Comparison of ENCODE assay signal across 1 cellular context in the genomic region with DNA sequence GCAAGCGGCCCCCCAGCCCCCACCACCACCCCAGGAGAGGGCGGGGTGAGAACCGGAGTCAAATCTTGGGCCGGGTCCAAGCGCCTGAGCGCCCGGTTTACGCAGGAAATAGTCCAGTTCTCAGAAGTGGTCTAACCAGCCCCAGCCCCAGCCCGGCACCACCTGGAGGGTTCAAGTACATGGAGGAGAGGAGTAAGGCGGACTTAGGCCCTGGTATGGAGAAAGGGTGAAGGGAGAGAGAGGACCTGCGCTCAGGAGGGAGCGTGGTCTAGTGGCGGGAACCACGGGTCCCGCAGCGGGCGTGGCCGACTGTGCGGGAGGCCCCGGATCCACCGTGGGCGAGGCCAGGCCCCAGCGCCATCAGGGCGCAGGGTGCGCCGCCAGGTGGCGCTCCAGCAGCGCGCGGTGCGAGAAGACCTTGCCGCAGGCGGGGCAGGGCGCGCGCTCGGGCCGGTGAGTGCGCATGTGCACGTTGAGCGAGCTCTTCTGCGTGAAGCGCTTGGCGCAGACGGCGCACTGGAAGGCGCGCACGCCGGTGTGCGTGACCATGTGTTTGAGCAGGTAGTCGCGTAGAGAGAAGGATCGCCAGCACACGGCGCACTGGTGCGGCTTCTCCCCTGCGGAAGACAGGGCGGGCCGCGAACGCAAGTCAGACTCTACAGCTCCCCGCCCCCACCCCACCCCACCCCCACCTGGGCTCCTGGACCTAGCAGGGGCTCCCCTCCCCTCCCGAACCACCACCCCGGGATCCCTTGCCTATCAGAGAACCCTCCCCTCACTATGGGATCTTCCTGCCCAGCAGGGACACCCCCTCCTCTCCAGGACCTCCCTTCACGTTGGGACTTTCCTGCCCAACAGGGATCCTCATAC.
TF ChIP-seq lines count a peak whose summit lies in the region.

No MANE protein-coding gene starts in this region.

TF ChIP-seq in K562, 482 proteins besides CTCF, POLR2A, EP300 and RAD21 (continued from another document):
- TF ChIP-seq, protein P1, sequence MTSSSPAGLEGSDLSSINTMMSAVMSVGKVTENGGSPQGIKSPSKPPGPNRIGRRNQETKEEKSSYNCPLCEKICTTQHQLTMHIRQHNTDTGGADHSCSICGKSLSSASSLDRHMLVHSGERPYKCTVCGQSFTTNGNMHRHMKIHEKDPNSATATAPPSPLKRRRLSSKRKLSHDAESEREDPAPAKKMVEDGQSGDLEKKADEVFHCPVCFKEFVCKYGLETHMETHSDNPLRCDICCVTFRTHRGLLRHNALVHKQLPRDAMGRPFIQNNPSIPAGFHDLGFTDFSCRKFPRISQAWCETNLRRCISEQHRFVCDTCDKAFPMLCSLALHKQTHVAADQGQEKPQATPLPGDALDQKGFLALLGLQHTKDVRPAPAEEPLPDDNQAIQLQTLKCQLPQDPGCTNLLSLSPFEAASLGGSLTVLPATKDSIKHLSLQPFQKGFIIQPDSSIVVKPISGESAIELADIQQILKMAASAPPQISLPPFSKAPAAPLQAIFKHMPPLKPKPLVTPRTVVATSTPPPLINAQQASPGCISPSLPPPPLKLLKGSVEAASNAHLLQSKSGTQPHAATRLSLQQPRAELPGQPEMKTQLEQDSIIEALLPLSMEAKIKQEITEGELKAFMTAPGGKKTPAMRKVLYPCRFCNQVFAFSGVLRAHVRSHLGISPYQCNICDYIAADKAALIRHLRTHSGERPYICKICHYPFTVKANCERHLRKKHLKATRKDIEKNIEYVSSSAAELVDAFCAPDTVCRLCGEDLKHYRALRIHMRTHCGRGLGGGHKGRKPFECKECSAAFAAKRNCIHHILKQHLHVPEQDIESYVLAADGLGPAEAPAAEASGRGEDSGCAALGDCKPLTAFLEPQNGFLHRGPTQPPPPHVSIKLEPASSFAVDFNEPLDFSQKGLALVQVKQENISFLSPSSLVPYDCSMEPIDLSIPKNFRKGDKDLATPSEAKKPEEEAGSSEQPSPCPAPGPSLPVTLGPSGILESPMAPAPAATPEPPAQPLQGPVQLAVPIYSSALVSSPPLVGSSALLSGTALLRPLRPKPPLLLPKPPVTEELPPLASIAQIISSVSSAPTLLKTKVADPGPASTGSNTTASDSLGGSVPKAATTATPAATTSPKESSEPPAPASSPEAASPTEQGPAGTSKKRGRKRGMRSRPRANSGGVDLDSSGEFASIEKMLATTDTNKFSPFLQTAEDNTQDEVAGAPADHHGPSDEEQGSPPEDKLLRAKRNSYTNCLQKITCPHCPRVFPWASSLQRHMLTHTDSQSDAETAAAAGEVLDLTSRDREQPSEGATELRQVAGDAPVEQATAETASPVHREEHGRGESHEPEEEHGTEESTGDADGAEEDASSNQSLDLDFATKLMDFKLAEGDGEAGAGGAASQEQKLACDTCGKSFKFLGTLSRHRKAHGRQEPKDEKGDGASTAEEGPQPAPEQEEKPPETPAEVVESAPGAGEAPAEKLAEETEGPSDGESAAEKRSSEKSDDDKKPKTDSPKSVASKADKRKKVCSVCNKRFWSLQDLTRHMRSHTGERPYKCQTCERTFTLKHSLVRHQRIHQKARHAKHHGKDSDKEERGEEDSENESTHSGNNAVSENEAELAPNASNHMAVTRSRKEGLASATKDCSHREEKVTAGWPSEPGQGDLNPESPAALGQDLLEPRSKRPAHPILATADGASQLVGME (CRISPR knock-in tag; IDR thresholded peaks at IDR 0.05): 0 out of 2 replicates have a peak, but pooled peaks have one; percentile 27
- no peak for TF ChIP-seq SNRNP70 (optimal IDR thresholded peaks at IDR 0.05; ENCODE audit: low read depth, low read length)
- TF ChIP-seq ELF2 (CRISPR knock-in tag; IDR thresholded peaks at IDR 0.05): no peak
- TF ChIP-seq, protein P2, sequence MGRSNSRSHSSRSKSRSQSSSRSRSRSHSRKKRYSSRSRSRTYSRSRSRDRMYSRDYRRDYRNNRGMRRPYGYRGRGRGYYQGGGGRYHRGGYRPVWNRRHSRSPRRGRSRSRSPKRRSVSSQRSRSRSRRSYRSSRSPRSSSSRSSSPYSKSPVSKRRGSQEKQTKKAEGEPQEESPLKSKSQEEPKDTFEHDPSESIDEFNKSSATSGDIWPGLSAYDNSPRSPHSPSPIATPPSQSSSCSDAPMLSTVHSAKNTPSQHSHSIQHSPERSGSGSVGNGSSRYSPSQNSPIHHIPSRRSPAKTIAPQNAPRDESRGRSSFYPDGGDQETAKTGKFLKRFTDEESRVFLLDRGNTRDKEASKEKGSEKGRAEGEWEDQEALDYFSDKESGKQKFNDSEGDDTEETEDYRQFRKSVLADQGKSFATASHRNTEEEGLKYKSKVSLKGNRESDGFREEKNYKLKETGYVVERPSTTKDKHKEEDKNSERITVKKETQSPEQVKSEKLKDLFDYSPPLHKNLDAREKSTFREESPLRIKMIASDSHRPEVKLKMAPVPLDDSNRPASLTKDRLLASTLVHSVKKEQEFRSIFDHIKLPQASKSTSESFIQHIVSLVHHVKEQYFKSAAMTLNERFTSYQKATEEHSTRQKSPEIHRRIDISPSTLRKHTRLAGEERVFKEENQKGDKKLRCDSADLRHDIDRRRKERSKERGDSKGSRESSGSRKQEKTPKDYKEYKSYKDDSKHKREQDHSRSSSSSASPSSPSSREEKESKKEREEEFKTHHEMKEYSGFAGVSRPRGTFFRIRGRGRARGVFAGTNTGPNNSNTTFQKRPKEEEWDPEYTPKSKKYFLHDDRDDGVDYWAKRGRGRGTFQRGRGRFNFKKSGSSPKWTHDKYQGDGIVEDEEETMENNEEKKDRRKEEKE (IDR thresholded peaks at IDR 0.05; ENCODE audit: borderline replicate concordance in 1 of 2, control insufficient read depth in 1 of 2, low read depth in 2 of 2, low read length in 1 of 2): no peak
- TF ChIP-seq CREM (IDR thresholded peaks at IDR 0.05; ENCODE audit: low read depth): peak; percentile 63; the same call in 1 of the 2 replicates
- TF ChIP-seq, protein P3, sequence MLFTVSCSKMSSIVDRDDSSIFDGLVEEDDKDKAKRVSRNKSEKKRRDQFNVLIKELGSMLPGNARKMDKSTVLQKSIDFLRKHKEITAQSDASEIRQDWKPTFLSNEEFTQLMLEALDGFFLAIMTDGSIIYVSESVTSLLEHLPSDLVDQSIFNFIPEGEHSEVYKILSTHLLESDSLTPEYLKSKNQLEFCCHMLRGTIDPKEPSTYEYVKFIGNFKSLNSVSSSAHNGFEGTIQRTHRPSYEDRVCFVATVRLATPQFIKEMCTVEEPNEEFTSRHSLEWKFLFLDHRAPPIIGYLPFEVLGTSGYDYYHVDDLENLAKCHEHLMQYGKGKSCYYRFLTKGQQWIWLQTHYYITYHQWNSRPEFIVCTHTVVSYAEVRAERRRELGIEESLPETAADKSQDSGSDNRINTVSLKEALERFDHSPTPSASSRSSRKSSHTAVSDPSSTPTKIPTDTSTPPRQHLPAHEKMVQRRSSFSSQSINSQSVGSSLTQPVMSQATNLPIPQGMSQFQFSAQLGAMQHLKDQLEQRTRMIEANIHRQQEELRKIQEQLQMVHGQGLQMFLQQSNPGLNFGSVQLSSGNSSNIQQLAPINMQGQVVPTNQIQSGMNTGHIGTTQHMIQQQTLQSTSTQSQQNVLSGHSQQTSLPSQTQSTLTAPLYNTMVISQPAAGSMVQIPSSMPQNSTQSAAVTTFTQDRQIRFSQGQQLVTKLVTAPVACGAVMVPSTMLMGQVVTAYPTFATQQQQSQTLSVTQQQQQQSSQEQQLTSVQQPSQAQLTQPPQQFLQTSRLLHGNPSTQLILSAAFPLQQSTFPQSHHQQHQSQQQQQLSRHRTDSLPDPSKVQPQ (CRISPR knock-in tag; IDR thresholded peaks at IDR 0.05; ENCODE audit: borderline replicate concordance): no peak
- no peak for TF ChIP-seq ZSCAN32 (CRISPR knock-in tag; IDR thresholded peaks at IDR 0.05)
- no peak for TF ChIP-seq ETV1 (tag; conservative IDR thresholded peaks at IDR 0.05; ENCODE audit: low read depth)
- no peak for TF ChIP-seq CBX5 (IDR thresholded peaks at IDR 0.05; ENCODE audit: borderline replicate concordance, low read depth)
- no peak for TF ChIP-seq NR2F6 (CRISPR knock-in tag; IDR thresholded peaks at IDR 0.05)
- TF ChIP-seq, protein P4, sequence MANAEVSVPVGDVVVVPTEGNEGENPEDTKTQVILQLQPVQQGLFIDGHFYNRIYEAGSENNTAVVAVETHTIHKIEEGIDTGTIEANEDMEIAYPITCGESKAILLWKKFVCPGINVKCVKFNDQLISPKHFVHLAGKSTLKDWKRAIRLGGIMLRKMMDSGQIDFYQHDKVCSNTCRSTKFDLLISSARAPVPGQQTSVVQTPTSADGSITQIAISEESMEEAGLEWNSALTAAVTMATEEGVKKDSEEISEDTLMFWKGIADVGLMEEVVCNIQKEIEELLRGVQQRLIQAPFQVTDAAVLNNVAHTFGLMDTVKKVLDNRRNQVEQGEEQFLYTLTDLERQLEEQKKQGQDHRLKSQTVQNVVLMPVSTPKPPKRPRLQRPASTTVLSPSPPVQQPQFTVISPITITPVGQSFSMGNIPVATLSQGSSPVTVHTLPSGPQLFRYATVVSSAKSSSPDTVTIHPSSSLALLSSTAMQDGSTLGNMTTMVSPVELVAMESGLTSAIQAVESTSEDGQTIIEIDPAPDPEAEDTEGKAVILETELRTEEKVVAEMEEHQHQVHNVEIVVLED (CRISPR knock-in tag; IDR thresholded peaks at IDR 0.05): peak; percentile 93
- peak; percentile 65; the same call in 1 of the 2 replicates for TF ChIP-seq ERF (CRISPR knock-in tag; IDR thresholded peaks at IDR 0.05)
- TF ChIP-seq, protein P5, sequence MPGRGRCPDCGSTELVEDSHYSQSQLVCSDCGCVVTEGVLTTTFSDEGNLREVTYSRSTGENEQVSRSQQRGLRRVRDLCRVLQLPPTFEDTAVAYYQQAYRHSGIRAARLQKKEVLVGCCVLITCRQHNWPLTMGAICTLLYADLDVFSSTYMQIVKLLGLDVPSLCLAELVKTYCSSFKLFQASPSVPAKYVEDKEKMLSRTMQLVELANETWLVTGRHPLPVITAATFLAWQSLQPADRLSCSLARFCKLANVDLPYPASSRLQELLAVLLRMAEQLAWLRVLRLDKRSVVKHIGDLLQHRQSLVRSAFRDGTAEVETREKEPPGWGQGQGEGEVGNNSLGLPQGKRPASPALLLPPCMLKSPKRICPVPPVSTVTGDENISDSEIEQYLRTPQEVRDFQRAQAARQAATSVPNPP (IDR thresholded peaks at IDR 0.05; ENCODE audit: borderline replicate concordance, insufficient read depth, insufficient read length): no peak
- TF ChIP-seq POLR2AphosphoS2 (IDR thresholded peaks at IDR 0.05; ENCODE audit: low read length): no peak
- peak; percentile 97 for TF ChIP-seq HNRNPLL (IDR thresholded peaks at IDR 0.05; ENCODE audit: low read depth, low read length, poor library complexity, severe bottlenecking)
- TF ChIP-seq KAT8 (IDR thresholded peaks at IDR 0.05; ENCODE audit: low read depth): no peak
- TF ChIP-seq SMAD4 (CRISPR knock-in tag; conservative IDR thresholded peaks at IDR 0.05): peak; percentile 54
- no peak for TF ChIP-seq NELFE (IDR thresholded peaks at IDR 0.05; ENCODE audit: insufficient read depth, insufficient read length)
- TF ChIP-seq TCFL5 (CRISPR knock-in tag; conservative IDR thresholded peaks at IDR 0.05): no peak
- no peak for TF ChIP-seq CEBPG (CRISPR knock-in tag; IDR thresholded peaks at IDR 0.05)
- no peak for TF ChIP-seq CEBPG (tag; conservative IDR thresholded peaks at IDR 0.05 in 1 of 2, IDR thresholded peaks at IDR 0.05 in 1 of 2)
- no peak for TF ChIP-seq FOXA3 (CRISPR knock-in tag; conservative IDR thresholded peaks at IDR 0.05 in 1 of 2, IDR thresholded peaks at IDR 0.05 in 1 of 2)
- TF ChIP-seq NUFIP1 (IDR thresholded peaks at IDR 0.05; ENCODE audit: partially characterized antibody): no peak
- TF ChIP-seq, protein P6, sequence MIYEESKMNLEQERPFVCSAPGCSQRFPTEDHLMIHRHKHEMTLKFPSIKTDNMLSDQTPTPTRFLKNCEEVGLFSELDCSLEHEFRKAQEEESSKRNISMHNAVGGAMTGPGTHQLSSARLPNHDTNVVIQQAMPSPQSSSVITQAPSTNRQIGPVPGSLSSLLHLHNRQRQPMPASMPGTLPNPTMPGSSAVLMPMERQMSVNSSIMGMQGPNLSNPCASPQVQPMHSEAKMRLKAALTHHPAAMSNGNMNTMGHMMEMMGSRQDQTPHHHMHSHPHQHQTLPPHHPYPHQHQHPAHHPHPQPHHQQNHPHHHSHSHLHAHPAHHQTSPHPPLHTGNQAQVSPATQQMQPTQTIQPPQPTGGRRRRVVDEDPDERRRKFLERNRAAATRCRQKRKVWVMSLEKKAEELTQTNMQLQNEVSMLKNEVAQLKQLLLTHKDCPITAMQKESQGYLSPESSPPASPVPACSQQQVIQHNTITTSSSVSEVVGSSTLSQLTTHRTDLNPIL (CRISPR knock-in tag; IDR thresholded peaks at IDR 0.05): no peak
